ENCODE assay signal across 22 cellular contexts in genomic region chr7:37476881-37477280, GRCh38. TPM values are rescaled to one million over a fixed set of nuclear protein-coding genes. Genes with fewer than 3 reads are reported as not detected.
DNase-seq lines count a peak whose midpoint lies in the region; ATAC-seq, FAIRE-seq and TF ChIP-seq lines count a peak whose summit lies in the region.
"Had no signal": no experiment of that assay in that cellular context is flagged by ENCODE, and none has a peak within 500 bp of the region (broad histone marks: within the 10 kb centered on the region; RNA-seq: fewer than 3 reads in every experiment).

No MANE protein-coding gene starts in this region.

- in situ Hi-C loops in HepG2 (cut with HindIII; ENCODE audit: extremely low pct_ligation_motif_present, low pct_unique_long_range_greater_than_20kb) = no loop called here

- TF ChIP-seq POLR2A in HepG2 (IDR thresholded peaks at IDR 0.05; ENCODE audit: insufficient read depth in 1 of 2, low read depth in 2 of 2, low read length in 2 of 2) (no peak), vagina (IDR thresholded peaks at IDR 0.05) (no peak)

- no peak overlapping the region for H3K9ac ChIP-seq in liver (ENCODE audit: low read depth in 1 of 2, low read length in 2 of 2)
- H3K9ac ChIP-seq in HepG2 (ENCODE audit: insufficient read depth, low read depth, low read length) = no peak overlapping the region

- CTCF ChIA-PET in HepG2 (lab: Yijun Ruan, JAX; ENCODE audit: low intra/inter-chr PET ratio, low total read pairs) = no interaction called here

- no peak for TF ChIP-seq EP300 in HepG2 (IDR thresholded peaks at IDR 0.05; ENCODE audit: low read depth in 2 of 2, low read length in 2 of 2)
- no peak for TF ChIP-seq EP300 in HepG2 (CRISPR knock-in tag; IDR thresholded peaks at IDR 0.05; ENCODE audit: borderline replicate concordance)

- H3K27ac ChIP-seq in liver (ENCODE audit: low read depth in 1 of 2, low read length in 2 of 2) = no peak overlapping the region
- H3K27ac ChIP-seq in HepG2 (ENCODE audit: extremely low read length, insufficient read depth, low read length) = no peak overlapping the region
- H3K27ac ChIP-seq in substantia nigra (ENCODE audit: low read depth, low read length, poor library complexity, severe bottlenecking) = peak overlapping the region; percentile 29
- no peak overlapping the region for H3K27ac ChIP-seq in vagina
- H3K27ac ChIP-seq: 22Rv1, A549, C4-2B had no signal

- H3K9me3 ChIP-seq in liver (ENCODE audit: control insufficient read depth in 4 of 4, low read length in 3 of 4) (no peaks in the 10 kb centered on the region), HepG2 (ENCODE audit: low read length) (no peaks in the 10 kb centered on the region), vagina (no peaks in the 10 kb centered on the region)
- H3K9me3 ChIP-seq: A549 had no signal

- intact Hi-C loops in HepG2 (cut with micrococcal nuclease; ENCODE audit: unreplicated experiment) (no loop called here), vagina (cut with DNase I) (no loop called here)

- no peak for TF ChIP-seq RAD21 in liver (IDR thresholded peaks at IDR 0.05)
- TF ChIP-seq RAD21 in HepG2 (CRISPR knock-in tag; IDR thresholded peaks at IDR 0.05) = no peak

- TF ChIP-seq CTCF in liver (IDR thresholded peaks at IDR 0.05; ENCODE audit: low read depth, low read length, missing input control) (no peak), HepG2 (CRISPR knock-in tag; IDR thresholded peaks at IDR 0.05) (no peak), vagina (IDR thresholded peaks at IDR 0.05) (no peak)

- POLR2A ChIA-PET in HepG2 (lab: Yijun Ruan, JAX) = no interaction called here

- H3K4me2 ChIP-seq in HepG2 (ENCODE audit: low read depth, low read length) = no peak overlapping the region
- H3K4me2 ChIP-seq: A549 had no signal

- no peak for FAIRE-seq in HepG2 (lab: Jason Lieb, UNC)
- FAIRE-seq: A549, GM12892, GM18507 had no signal

- no peaks in the 10 kb centered on the region for H3K4me1 ChIP-seq in liver (ENCODE audit: control insufficient read depth in 4 of 4, insufficient read depth in 4 of 4, low read length in 3 of 4)
- H3K4me1 ChIP-seq in HepG2 (ENCODE audit: insufficient read depth, low read length) = no peaks in the 10 kb centered on the region
- H3K4me1 ChIP-seq in vagina = no peaks in the 10 kb centered on the region
- H3K4me1 ChIP-seq: A549 had no signal

- H3K79me2 ChIP-seq in HepG2 (ENCODE audit: insufficient read depth, low read length) = no peaks in the 10 kb centered on the region

- H3K27me3 ChIP-seq in liver (ENCODE audit: control insufficient read depth in 4 of 4, insufficient read depth in 4 of 4, low read length in 3 of 4) (no peaks in the 10 kb centered on the region), HepG2 (ENCODE audit: control insufficient read depth in 1 of 2, insufficient read depth in 2 of 2, low read length in 2 of 2) (no peaks in the 10 kb centered on the region), vagina (no peaks in the 10 kb centered on the region)

- no peak overlapping the region for H3K4me3 ChIP-seq in liver (ENCODE audit: low read depth in 1 of 3, low read length in 3 of 3)
- no peak overlapping the region for H3K4me3 ChIP-seq in HepG2 (replicated peaks in 1 of 3; ENCODE audit: insufficient read depth in 1 of 3, low read depth in 2 of 3, low read length in 3 of 3)
- H3K4me3 ChIP-seq in vagina = no peak overlapping the region
- H3K4me3 ChIP-seq: A549 had no signal

- H3K36me3 ChIP-seq in liver (ENCODE audit: control insufficient read depth in 4 of 4, insufficient read depth in 3 of 4, low read depth in 1 of 4, low read length in 3 of 4) (no peaks in the 10 kb centered on the region), HepG2 (replicated peaks in 1 of 2; ENCODE audit: control insufficient read depth in 1 of 2, insufficient read depth in 2 of 2, low read length in 2 of 2) (no peaks in the 10 kb centered on the region), vagina (no peaks in the 10 kb centered on the region)

- H4K20me1 ChIP-seq in HepG2 (ENCODE audit: insufficient read depth, low read length) = no peaks in the 10 kb centered on the region

- DNase-seq in HepG2 (ENCODE audit: low spot score) (no peak), lung microvascular endothelial cell (ENCODE audit: low read depth in 2 of 2) (peak; percentile 27 to 31), substantia nigra (lab: John Stamatoyannopoulos, UW) (no peak), vagina (ENCODE audit: extremely low spot score in 2 of 2) (no peak), GM19238 (ENCODE audit: insufficient read length, low spot score) (no peak), NCI-H2227 treated with DMSO at 0.1 percent for 48 hours (lab: John Stamatoyannopoulos, UW) (no peak)
- DNase-seq: AML-193; CD4-positive, alpha-beta T cell; DMS153; DMS79; GDM1; GOT3; H7; HFFc6 had no signal

- no peak overlapping the region for H2AFZ ChIP-seq in HepG2 (ENCODE audit: low read length)

- no TSS peak for BruUV-seq in HepG2 (replicated peaks; lab: Mats Ljungman, UMichigan)

- 71% methylated on average over 3 of the region's 3 CpGs for WGBS in liver
- WGBS in HepG2 (ENCODE audit: low lambda C conversion rate) = 4% methylated on average over 3 of the region's 3 CpGs

- no peak for ATAC-seq in HepG2
- ATAC-seq: A549, HCT116 had no signal

TF ChIP-seq in liver, 16 proteins besides CTCF, POLR2A, EP300 and RAD21:
- no peak for TF ChIP-seq HNF4G (IDR thresholded peaks at IDR 0.05)
- TF ChIP-seq NR2F2 (IDR thresholded peaks at IDR 0.05) = peak; percentile 89

TF ChIP-seq in HepG2, 621 proteins besides CTCF, POLR2A, EP300 and RAD21 (continues in another document):
- TF ChIP-seq CC2D1A (CRISPR knock-in tag; IDR thresholded peaks at IDR 0.05) = no peak
- no peak for TF ChIP-seq ZNF264 (CRISPR knock-in tag; IDR thresholded peaks at IDR 0.05)
- no peak for TF ChIP-seq CHD2 (IDR thresholded peaks at IDR 0.05; ENCODE audit: low read depth, low read length)
- TF ChIP-seq ZBTB8A (CRISPR knock-in tag; IDR thresholded peaks at IDR 0.05; ENCODE audit: borderline replicate concordance, low read depth) = no peak
- no peak for TF ChIP-seq ZNF563 (CRISPR knock-in tag; IDR thresholded peaks at IDR 0.05)
- no peak for TF ChIP-seq SRSF1 (optimal IDR thresholded peaks at IDR 0.05; ENCODE audit: low read depth, low read length)
- no peak for TF ChIP-seq WIZ (CRISPR knock-in tag; IDR thresholded peaks at IDR 0.05)
- TF ChIP-seq CBFB (CRISPR knock-in tag; IDR thresholded peaks at IDR 0.05) = no peak
- TF ChIP-seq ZNF569 (CRISPR knock-in tag; IDR thresholded peaks at IDR 0.05; ENCODE audit: borderline replicate concordance) = no peak
- TF ChIP-seq GMEB2 (CRISPR knock-in tag; IDR thresholded peaks at IDR 0.05; ENCODE audit: low read depth) = no peak

RNA-seq across cellular contexts. Expression of gene ELMO1, which starts 28.2 kb away (rescaled TPM):
- 10 to 100 TPM; 17.1 to 51.5 TPM for total RNA-seq in liver
- 10 to 100 TPM in 1 of 2 donors, 1 to 10 TPM in 1; 6.7 to 12.5 TPM for polyA plus RNA-seq in liver
- total RNA-seq in HepG2 (2016; rRNA removed; fragmentation: Illumina TruSeq; extraction: Trizol) = 0.11 TPM in 1 of 2 replicates, not detected in the other
- 0.44 TPM in 1 of 2 replicates, not detected in the other for total RNA-seq in HepG2 (2016; cell fraction: cytosol; rRNA removed; fragmentation: Illumina TruSeq; extraction: Trizol; ENCODE audit: low read depth)
- total RNA-seq in HepG2 (2016; cell fraction: insoluble cytoplasmic fraction; rRNA removed; fragmentation: Illumina TruSeq; extraction: Trizol) = 0.25 and 0.32 TPM in 2 replicates
- total RNA-seq in HepG2 (2016; cell fraction: membrane; rRNA removed; fragmentation: Illumina TruSeq; extraction: Trizol) = 0.10 and 0.25 TPM in 2 replicates
- total RNA-seq in HepG2 (2016; cell fraction: nucleus; rRNA removed; fragmentation: Illumina TruSeq; extraction: Trizol) = 0.19 TPM in 1 of 2 replicates, not detected in the other
- polyA plus RNA-seq in HepG2 (2011; rRNA removed) = 0.14 and 0.17 TPM in 2 replicates
- polyA plus RNA-seq in HepG2 (2011; cell fraction: cytosol; rRNA removed) = 0.05 TPM in 1 of 2 replicates, not detected in the other
- polyA plus RNA-seq in HepG2 (2011; cell fraction: nucleus; rRNA removed) = 0.31 TPM in 1 of 2 replicates, not detected in the other
- polyA plus RNA-seq in HepG2 (2012) = 0.21 and 0.66 TPM in 2 replicates
- 0.10 TPM in 1 of 2 replicates, not detected in the other for polyA plus RNA-seq in HepG2 (2016; cell fraction: cytosol; fragmentation: Illumina TruSeq; extraction: Trizol; ENCODE audit: low read depth)
- polyA plus RNA-seq in HepG2 (2016; cell fraction: insoluble cytoplasmic fraction; fragmentation: Illumina TruSeq; extraction: Trizol; ENCODE audit: low read depth) = 0.37 and 0.74 TPM in 2 replicates
- 0.29 and 0.41 TPM in 2 replicates for polyA plus RNA-seq in HepG2 (2016; cell fraction: membrane; fragmentation: Illumina TruSeq; extraction: Trizol; ENCODE audit: low read depth)
- 0.31 and 0.61 TPM in 2 replicates for polyA plus RNA-seq in HepG2 (2016; cell fraction: nucleus; fragmentation: Illumina TruSeq; extraction: Trizol; ENCODE audit: insufficient read depth, low read depth)
- polyA minus RNA-seq in HepG2 (2011; rRNA and poly(A)+ RNA removed; ENCODE audit: low replicate concordance) = 0.05 and 1.2 TPM in 2 replicates
- polyA minus RNA-seq in HepG2 (2011; cell fraction: cytosol; rRNA and poly(A)+ RNA removed) = not detected in 2 replicates
- 0.37 and 1.3 TPM in 2 replicates for polyA minus RNA-seq in HepG2 (2011; cell fraction: nucleus; rRNA and poly(A)+ RNA removed)
- total RNA-seq in lung microvascular endothelial cell = 30.7 and 36.5 TPM in 2 replicates
- 74.4 TPM for total RNA-seq in vagina
- total RNA-seq: HFFc6 had no signal
- polyA plus RNA-seq: BJ had no signal

Comparison
In these comparisons a context has a peak if more than half of its experiments do, and no peak if none do; other contexts are left out.
1. RNA of gene ELMO1, which starts 28.2 kb away (total RNA-seq): 74.4 TPM in vagina (single experiment), 17.1 to 51.5 TPM in liver and 30.7 to 36.5 TPM in lung microvascular endothelial cell; 0.10 to 0.44 TPM in HepG2; every median in the first group is over 10 times any median in the second.
2. DNase-seq: peak in lung microvascular endothelial cell (2 of 2); none in HepG2 (single experiment), substantia nigra (0 of 49), vagina (0 of 2), GM19238 (single experiment) and NCI-H2227 treated with DMSO at 0.1 percent for 48 hours (single experiment).